Comparison of ENCODE assay signal across 1 cellular context in genomic region chrX:53683556-53684414, GRCh38.
TF ChIP-seq lines count a peak whose summit lies in the region.

No MANE protein-coding gene starts in this region.

TF ChIP-seq in K562, 482 proteins besides CTCF, POLR2A, EP300 and RAD21 (continued from another document):
- TF ChIP-seq CREB1 (IDR thresholded peaks at IDR 0.05) (peak; percentile 77), CREB1 (CRISPR knock-in tag; IDR thresholded peaks at IDR 0.05) (no peak; the same call in 1 of the 2 replicates), RFX7 (CRISPR knock-in tag; IDR thresholded peaks at IDR 0.05) (no peak), BMI1 (IDR thresholded peaks at IDR 0.05; ENCODE audit: low read length) (no peak), ZBTB43 (CRISPR knock-in tag; IDR thresholded peaks at IDR 0.05) (no peak), USF1 (CRISPR knock-in tag; IDR thresholded peaks at IDR 0.05) (no peak), NONO (IDR thresholded peaks at IDR 0.05; ENCODE audit: low read depth in 2 of 2, low read length in 1 of 2) (no peak), ZNF445 (CRISPR knock-in tag; IDR thresholded peaks at IDR 0.05; ENCODE audit: low read depth) (no peak), SNAPC5 (CRISPR knock-in tag; IDR thresholded peaks at IDR 0.05) (no peak), TOE1 (IDR thresholded peaks at IDR 0.05; ENCODE audit: borderline replicate concordance) (no peak), TOE1 (CRISPR knock-in tag; IDR thresholded peaks at IDR 0.05; ENCODE audit: borderline replicate concordance, low read depth) (no peak), IRF2 (CRISPR knock-in tag; IDR thresholded peaks at IDR 0.05) (no peak), RHOXF2B (CRISPR knock-in tag; conservative IDR thresholded peaks at IDR 0.05) (no peak), NR2C2 (CRISPR knock-in tag; IDR thresholded peaks at IDR 0.05) (peak; percentile 52), NR2C2 (tag; IDR thresholded peaks at IDR 0.05) (peak; percentile 92), PCBP2 (IDR thresholded peaks at IDR 0.05; ENCODE audit: low read depth, low read length, poor library complexity, severe bottlenecking) (no peak), ZBTB8A (IDR thresholded peaks at IDR 0.05; ENCODE audit: partially characterized antibody) (no peak), MLLT1 (IDR thresholded peaks at IDR 0.05) (0 out of 4 replicates have a peak, but pooled peaks of 1 of the 2 experiments have one; percentile 10), TARDBP (IDR thresholded peaks at IDR 0.05) (no peak), FUS (optimal IDR thresholded peaks at IDR 0.05; ENCODE audit: low read depth, low read length) (no peak), UBTF (IDR thresholded peaks at IDR 0.05; ENCODE audit: borderline replicate concordance in 1 of 2, low read depth in 2 of 2, low read length in 2 of 2) (no peak; a peak in 1 of 4 replicates), NBN (IDR thresholded peaks at IDR 0.05; ENCODE audit: low read depth) (no peak), FOSL1 (tag; conservative IDR thresholded peaks at IDR 0.05) (no peak), CTCFL (IDR thresholded peaks at IDR 0.05; ENCODE audit: borderline replicate concordance, insufficient read depth, low read depth, low read length, poor library complexity, severe bottlenecking) (no peak), SIN3A (IDR thresholded peaks at IDR 0.05; ENCODE audit: borderline replicate concordance in 2 of 2, control insufficient read depth in 1 of 2, low read depth in 2 of 2, low read length in 2 of 2) (peak in 1 of 2 experiments; percentile 2; a peak in 1 of 4 replicates), NFE2L1 (tag; IDR thresholded peaks at IDR 0.05; ENCODE audit: borderline replicate concordance, low read depth) (no peak), PHF8 (IDR thresholded peaks at IDR 0.05; ENCODE audit: borderline replicate concordance, low read length) (peak; percentile 80; the same call in 1 of the 2 replicates), NR1H2 (CRISPR knock-in tag; IDR thresholded peaks at IDR 0.05) (no peak), EZH2 (IDR thresholded peaks at IDR 0.05; ENCODE audit: borderline replicate concordance, low read depth, low read length) (no peak), ATF6 (CRISPR knock-in tag; IDR thresholded peaks at IDR 0.05) (no peak), SMARCC2 (IDR thresholded peaks at IDR 0.05; ENCODE audit: low read depth) (no peak), SIX5 (IDR thresholded peaks at IDR 0.05; ENCODE audit: borderline replicate concordance in 1 of 2, insufficient read depth in 1 of 2, low read depth in 1 of 2, low read length in 2 of 2) (no peak), NKRF (IDR thresholded peaks at IDR 0.05; ENCODE audit: borderline replicate concordance) (0 out of 2 replicates have a peak, but pooled peaks have one; percentile 26), FIP1L1 (IDR thresholded peaks at IDR 0.05; ENCODE audit: low read depth, low read length, poor library complexity, severe bottlenecking) (no peak), BACH1 (tag; IDR thresholded peaks at IDR 0.05) (no peak), PHB2 (IDR thresholded peaks at IDR 0.05; ENCODE audit: low read depth) (no peak), SMARCB1 (IDR thresholded peaks at IDR 0.05; ENCODE audit: insufficient read length, low read depth) (no peak), HLTF (IDR thresholded peaks at IDR 0.05) (no peak), ZNF134 (CRISPR knock-in tag; conservative IDR thresholded peaks at IDR 0.05) (no peak), ILF3 (IDR thresholded peaks at IDR 0.05; ENCODE audit: borderline replicate concordance) (no peak), CREB3 (tag; conservative IDR thresholded peaks at IDR 0.05; ENCODE audit: low read depth) (no peak), MEIS2 (IDR thresholded peaks at IDR 0.05; ENCODE audit: partially characterized antibody) (no peak), GABPB1 (CRISPR knock-in tag; IDR thresholded peaks at IDR 0.05) (peak; percentile 67)
